11 cellular contexts compared by ENCODE assay signal in genomic region chr1:153609585-153609907, GRCh38. TPM values are rescaled to one million over a fixed set of nuclear protein-coding genes. Genes with fewer than 3 reads are reported as not detected.
DNase-seq lines count a peak whose midpoint lies in the region; TF ChIP-seq lines count a peak whose summit lies in the region.
"Had no signal": no experiment of that assay in that cellular context is flagged by ENCODE, and none has a peak within 500 bp of the region (broad histone marks: within the 10 kb centered on the region; RNA-seq: fewer than 3 reads in every experiment).

No MANE protein-coding gene starts in this region.

- no peak for TF ChIP-seq CTCF in fibroblast of mammary gland (conservative IDR thresholded peaks at IDR 0.05; ENCODE audit: control insufficient read depth, insufficient read depth, low read depth, low read length)
- no peak for TF ChIP-seq CTCF in parathyroid adenoma (IDR thresholded peaks at IDR 0.05)

- peaks cover 69% of the 10 kb centered on the region for H3K79me2 ChIP-seq in ACC112 (ENCODE audit: control insufficient read depth, insufficient read depth, low read length, unreplicated experiment)
- peaks cover 5% of the 10 kb centered on the region for H3K79me2 ChIP-seq in parathyroid adenoma

- H3K9ac ChIP-seq in parathyroid adenoma: no peak overlapping the region

- H2AFZ ChIP-seq in ACC112 (ENCODE audit: low read length, unreplicated experiment) (no peak overlapping the region), parathyroid adenoma (peak overlapping the region; percentile 53)

- H3K4me3 ChIP-seq in ACC112 (ENCODE audit: low read depth, low read length): peak overlapping the region; percentile 71
- no peak overlapping the region for H3K4me3 ChIP-seq in SJSA1
- H3K4me3 ChIP-seq in fibroblast of mammary gland (ENCODE audit: control insufficient read depth, low read depth, low read length): peak overlapping the region; percentile 94
- H3K4me3 ChIP-seq in parathyroid adenoma (ENCODE audit: low read depth, low read length): peak overlapping the region; percentile 40

- H3K27ac ChIP-seq in ACC112 (ENCODE audit: low read depth, low read length): peak overlapping the region; percentile 90
- H3K27ac ChIP-seq in SJSA1: peak overlapping the region; percentile 77
- H3K27ac ChIP-seq in parathyroid adenoma: peak overlapping the region; percentile 79

- peak overlapping the region; percentile 56 for H3K4me2 ChIP-seq in parathyroid adenoma (ENCODE audit: low read length)

- no peak for DNase-seq in SJSA1 (ENCODE audit: low read depth in 1 of 2, low spot score in 2 of 2)
- no peak for DNase-seq in fibroblast of mammary gland (ENCODE audit: low read depth)
- no peak for DNase-seq in head of caudate nucleus
- DNase-seq in NCI-H1694 treated with DMSO at 0.1 percent for 48 hours (lab: John Stamatoyannopoulos, UW): no peak
- no peak for DNase-seq in NOMO-1 (lab: John Stamatoyannopoulos, UW; ENCODE audit: unreplicated experiment in 2 of 2)
- DNase-seq in effector CD4-positive, alpha-beta T cell: no peak
- DNase-seq: activated CD4-positive, CD25-positive, alpha-beta regulatory T cell; activated naive CD8-positive, alpha-beta T cell treated with anti-CD3 and anti-CD28 coated beads for 36 hours; NCI-H1105 treated with DMSO at 0.1 percent for 48 hours had no signal

- intact Hi-C loops in head of caudate nucleus (cut with DNase I): no loop called here

- H3K9me3 ChIP-seq in SJSA1 (replicated peaks) (no peaks in the 10 kb centered on the region), parathyroid adenoma (ENCODE audit: control insufficient read depth, low read length) (no peaks in the 10 kb centered on the region)

- H3K27me3 ChIP-seq in ACC112 (ENCODE audit: insufficient read depth, low read length) (no peaks in the 10 kb centered on the region), SJSA1 (replicated peaks) (no peaks in the 10 kb centered on the region), parathyroid adenoma (ENCODE audit: control insufficient read depth, insufficient read depth, low read length) (no peaks in the 10 kb centered on the region)

- H3K4me1 ChIP-seq in ACC112 (ENCODE audit: control insufficient read depth, insufficient read depth, low read length, unreplicated experiment): peaks cover 48% of the 10 kb centered on the region
- peaks cover 46% of the 10 kb centered on the region for H3K4me1 ChIP-seq in SJSA1 (replicated peaks)
- peaks cover 25% of the 10 kb centered on the region for H3K4me1 ChIP-seq in parathyroid adenoma

- peaks cover 15% of the 10 kb centered on the region; the same call in 1 of the 2 replicates for H3K36me3 ChIP-seq in ACC112 (ENCODE audit: insufficient read depth, low read length)
- H3K36me3 ChIP-seq in SJSA1: peaks cover 19% of the 10 kb centered on the region
- no peaks in the 10 kb centered on the region for H3K36me3 ChIP-seq in parathyroid adenoma (ENCODE audit: control insufficient read depth, insufficient read depth, low read length)

RNA-seq across cellular contexts. Expression of gene S100A16, which starts 3.4 kb away (rescaled TPM):
- total RNA-seq in SJSA1 (2014; rRNA removed; shearing (Covaris generic)): 38.8 and 39.8 TPM in 2 replicates
- total RNA-seq: activated naive CD8-positive, alpha-beta T cell treated with anti-CD3 and anti-CD28 coated beads for 36 hours had no signal

RNA-seq across cellular contexts. Expression of gene S100A14, which starts 6.6 kb away (rescaled TPM):
- not detected in 2 replicates for total RNA-seq in SJSA1 (2014; rRNA removed; shearing (Covaris generic))
- total RNA-seq: activated naive CD8-positive, alpha-beta T cell treated with anti-CD3 and anti-CD28 coated beads for 36 hours had no signal

RNA-seq across cellular contexts. Expression of gene S100A13, which starts 17.8 kb away (rescaled TPM):
- 74.0 and 135 TPM in 2 replicates for total RNA-seq in SJSA1 (2014; rRNA removed; shearing (Covaris generic))

RNA-seq across cellular contexts. Expression of gene S100A1, which starts 18.7 kb away (rescaled TPM):
- total RNA-seq in SJSA1 (2014; rRNA removed; shearing (Covaris generic)): 0.32 TPM in 1 of 2 replicates, not detected in the other
- total RNA-seq: activated naive CD8-positive, alpha-beta T cell treated with anti-CD3 and anti-CD28 coated beads for 36 hours had no signal

RNA-seq across cellular contexts. Expression of gene CHTOP, which starts 24.3 kb away (rescaled TPM):
- total RNA-seq in SJSA1 (2014; rRNA removed; shearing (Covaris generic)): 31.0 and 50.8 TPM in 2 replicates
